In the genomic region with DNA sequence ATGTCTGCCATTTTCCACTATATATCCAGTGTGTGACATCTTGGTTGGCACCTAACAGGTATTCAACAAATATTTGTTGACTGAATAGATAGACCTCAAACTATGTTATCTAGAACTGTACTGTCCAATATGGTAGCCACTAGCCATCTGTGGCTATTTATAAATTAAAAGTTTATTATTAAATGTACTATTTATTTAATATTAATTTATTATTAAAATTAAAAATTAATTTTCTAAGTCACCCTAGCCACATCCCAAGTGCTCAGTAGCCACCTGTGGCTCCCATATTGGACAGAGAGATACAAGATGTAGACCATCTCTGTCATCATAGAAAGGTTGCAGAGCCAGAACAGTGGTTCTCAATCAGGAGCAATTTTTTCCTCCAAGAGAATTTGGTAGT, we compare ENCODE assay signal across 34 cellular contexts.
"Had no signal": no experiment of that assay in that cellular context is flagged by ENCODE, and none has a peak within 500 bp of the region (broad histone marks: within the 10 kb centered on the region; RNA-seq: fewer than 3 reads in every experiment).

No MANE protein-coding gene starts in this region.

- H3K27me3 ChIP-seq: MG63 had no signal

- H3K4me3 ChIP-seq: MG63 had no signal

- H3K9me3 ChIP-seq: MG63 had no signal

- H3K36me3 ChIP-seq: MG63 had no signal

- DNase-seq: Karpas-422, Kasumi-1, MG63, MM.1S, MV-4-11, NCI-H1048, NCI-H1092, NCI-H1092 treated with DMSO at 0.1 percent for 48 hours, NCI-H1105, NCI-H1105 treated with DMSO at 0.1 percent for 48 hours, NCI-H1417, NCI-H1417 treated with DMSO at 0.1 percent for 48 hours, NCI-H1436, NCI-H1436 treated with DMSO at 0.1 percent for 48 hours, NCI-H146, NCI-H1694, NCI-H1694 treated with DMSO at 0.1 percent for 48 hours, NCI-H187, NCI-H187 treated with DMSO at 0.1 percent for 48 hours, NCI-H1930, NCI-H2029, NCI-H2029 treated with DMSO at 0.1 percent for 48 hours, NCI-H2081, NCI-H2081 treated with DMSO at 0.1 percent for 48 hours, NCI-H2107, NCI-H2171, NCI-H2171 treated with DMSO at 0.1 percent for 48 hours, NCI-H2227 treated with DMSO at 0.1 percent for 48 hours, NCI-H226, NCI-H345, NCI-H446, NCI-H446 treated with DMSO at 0.1 percent for 48 hours, NCI-H510A, NCI-H510A treated with DMSO at 0.1 percent for 48 hours had no signal
